Comparison of ENCODE assay signal across 8 cellular contexts in genomic region chr17:58007781-58008706, GRCh38. TPM values are rescaled to one million over a fixed set of nuclear protein-coding genes. Genes with fewer than 3 reads are reported as not detected.
A peak's percentile ranks its signal among the peaks of the same experiment; 100 is the strongest.
DNase-seq lines count a peak whose midpoint lies in the region; ATAC-seq, FAIRE-seq and TF ChIP-seq lines count a peak whose summit lies in the region.

No MANE protein-coding gene starts in this region.

- DNase-seq in DMS153 treated with DMSO at 0.1 percent for 48 hours (lab: John Stamatoyannopoulos, UW; ENCODE audit: unreplicated experiment), result peak; percentile 67
- no peak for DNase-seq in DMS153 (lab: John Stamatoyannopoulos, UW)
- no peak for DNase-seq in Peyer's patch
- DNase-seq in epithelial cell of proximal tubule (ENCODE audit: low read depth), result no peak
- peak in 1 of 6 donors; percentile 49 for DNase-seq in pancreas
- DNase-seq in AG08396 (ENCODE audit: low spot score), result no peak
- DNase-seq in SW 1271 (lab: John Stamatoyannopoulos, UW), result no peak

- H3K4me3 ChIP-seq in Peyer's patch (peak overlapping the region; percentile 80 to 90 (median 85)), epithelial cell of proximal tubule (ENCODE audit: low read depth, low read length) (peak overlapping the region; percentile 75), pancreas (peak overlapping the region; percentile 69 to 96 (median 88))

- TF ChIP-seq POLR2A in Peyer's patch (IDR thresholded peaks at IDR 0.05), result no peak

- no peak for TF ChIP-seq CTCF in Peyer's patch (IDR thresholded peaks at IDR 0.05)
- no peak for TF ChIP-seq CTCF in epithelial cell of proximal tubule (conservative IDR thresholded peaks at IDR 0.05; ENCODE audit: low read depth, low read length)
- no peak for TF ChIP-seq CTCF in pancreas (IDR thresholded peaks at IDR 0.05)

- H3K27me3 ChIP-seq in Peyer's patch (no peaks in the 10 kb centered on the region), pancreas (no peaks in the 10 kb centered on the region)

- intact Hi-C loops in pancreas (cut with DNase I), result no loop called here

- FAIRE-seq in pancreas (lab: Jason Lieb, UNC), result no peak

- peaks cover 0 to 26% (median 0%) of the 10 kb centered on the region in 3 donors for H3K36me3 ChIP-seq in Peyer's patch
- H3K36me3 ChIP-seq in pancreas, result peaks cover 0 to 22% (median 0%) of the 10 kb centered on the region in 3 donors

- 17 to 19% methylated on average over 47 of the region's 47 CpGs for WGBS in pancreas, 2 donors

- H3K27ac ChIP-seq in Peyer's patch (peak overlapping the region; percentile 90 to 98 (median 96)), pancreas (peak overlapping the region; percentile 88 to 98 (median 94))

- peaks cover 0 to 36% (median 4%) of the 10 kb centered on the region in 4 donors for H3K4me1 ChIP-seq in Peyer's patch
- peaks cover 9 to 35% (median 26%) of the 10 kb centered on the region in 3 donors for H3K4me1 ChIP-seq in pancreas

- peak; percentile 31 for ATAC-seq in HG02610 (IDR thresholded peaks at IDR 0.05; ENCODE audit: unreplicated experiment)
- peak; percentile 2 to 8 (median 6) for ATAC-seq in pancreas

- H3K9me3 ChIP-seq in Peyer's patch (no peaks in the 10 kb centered on the region), pancreas (no peaks in the 10 kb centered on the region)

RNA-seq across cellular contexts. Expression of gene SRSF1, which starts 1.0 kb away (rescaled TPM):
- total RNA-seq in Peyer's patch (100 to 1,000 TPM; 121 to 336 (median 155) TPM), epithelial cell of proximal tubule (293 and 299 TPM in 2 replicates), pancreas (10 to 100 TPM; 37.5 to 95.2 (median 77.0) TPM)
- 10 to 100 TPM; 39.8 to 58.8 TPM for polyA plus RNA-seq in pancreas

RNA-seq across cellular contexts. Expression of gene VEZF1, which starts 20.0 kb away (rescaled TPM):
- total RNA-seq in Peyer's patch (10 to 100 TPM; 29.7 to 49.3 (median 39.5) TPM), epithelial cell of proximal tubule (54.6 and 64.0 TPM in 2 replicates), pancreas (10 to 100 TPM; 20.1 to 41.6 (median 25.8) TPM)
- polyA plus RNA-seq in pancreas, result 10 to 100 TPM; 11.7 to 21.0 TPM

RNA-seq across cellular contexts. Expression of gene CUEDC1, which starts 52.8 kb away (rescaled TPM):
- total RNA-seq in Peyer's patch, result 10 to 100 TPM; 10.2 to 45.4 (median 19.2) TPM
- total RNA-seq in epithelial cell of proximal tubule, result 14.4 and 14.5 TPM in 2 replicates
- total RNA-seq in pancreas, result 10 to 100 TPM; 16.5 to 22.5 (median 21.2) TPM
- 10 to 100 TPM; 26.4 to 30.4 TPM for polyA plus RNA-seq in pancreas
